9 cellular contexts compared by ENCODE assay signal in the genomic region with DNA sequence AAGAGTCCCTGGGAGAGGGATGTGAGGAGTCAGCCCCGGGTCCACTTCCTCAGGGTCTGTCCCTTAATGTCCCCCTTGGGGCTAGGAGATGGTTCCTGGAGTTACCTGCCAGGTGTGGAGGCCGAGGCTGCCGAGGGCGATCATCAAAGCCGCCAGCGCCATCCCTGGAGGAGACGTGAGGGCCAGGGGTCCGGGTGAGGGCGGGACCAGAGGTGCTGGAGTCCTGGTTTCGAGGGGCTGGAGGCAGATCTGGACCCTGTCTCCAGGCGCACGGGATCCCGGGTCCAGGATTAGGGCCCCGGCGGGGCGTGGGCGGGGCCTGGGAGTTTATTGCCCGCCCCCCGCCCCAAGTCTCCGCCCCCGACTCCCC. TPM values are rescaled to one million over a fixed set of nuclear protein-coding genes. Genes with fewer than 3 reads are reported as not detected.
DNase-seq lines count a peak whose midpoint lies in the region; ATAC-seq and TF ChIP-seq lines count a peak whose summit lies in the region.
"Had no signal": no experiment of that assay in that cellular context is flagged by ENCODE, and none has a peak within 500 bp of the region (broad histone marks: within the 10 kb centered on the region; RNA-seq: fewer than 3 reads in every experiment).

A gene with protein sequence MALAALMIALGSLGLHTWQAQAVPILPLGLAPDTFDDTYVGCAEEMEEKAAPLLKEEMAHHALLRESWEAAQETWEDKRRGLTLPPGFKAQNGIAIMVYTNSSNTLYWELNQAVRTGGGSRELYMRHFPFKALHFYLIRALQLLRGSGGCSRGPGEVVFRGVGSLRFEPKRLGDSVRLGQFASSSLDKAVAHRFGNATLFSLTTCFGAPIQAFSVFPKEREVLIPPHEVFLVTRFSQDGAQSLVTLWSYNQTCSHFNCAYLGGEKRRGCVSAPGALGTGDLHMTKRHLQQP (minus strand): TSS at position 292 of the 370 bp plus-strand sequence. CDS start 130 bp downstream, at position 162.

- POLR2A ChIA-PET in OCI-LY7 (lab: Charles Lee), result no interaction called here

- no peak within 1 kb of the TSS for H3K27ac ChIP-seq in colonic mucosa
- H3K27ac ChIP-seq in muscle layer of colon (ENCODE audit: low read depth, low read length), result no peak within 1 kb of the TSS
- H3K27ac ChIP-seq in uterus, result peak within 1 kb of the TSS; percentile 65 to 74
- H3K27ac ChIP-seq in OCI-LY7 (ENCODE audit: low read depth, low read length, poor library complexity, severe bottlenecking), result no peak within 1 kb of the TSS

- intact Hi-C loops in Right ventricle myocardium inferior (cut with DNase I) (loop anchor here (5.0 kb wide), 1 partner anchor 41 kb away; no protein-coding TSS in a partner anchor), Right ventricle myocardium superior (cut with DNase I) (no loop called here), colonic mucosa (cut with DNase I) (no loop called here), uterus (cut with DNase I; ENCODE audit: low total_unique reads) (no loop called here), OCI-LY7 (cut with micrococcal nuclease; ENCODE audit: unreplicated experiment) (no loop called here)

- H3K4me3 ChIP-seq in colonic mucosa, result peak within 1 kb of the TSS; percentile 41
- H3K4me3 ChIP-seq in muscle layer of colon (ENCODE audit: low read depth in 1 of 2, low read length in 2 of 2), result peak within 1 kb of the TSS; percentile 31 to 70
- H3K4me3 ChIP-seq in uterus, result peak within 1 kb of the TSS; percentile 37 to 41
- no peak within 1 kb of the TSS for H3K4me3 ChIP-seq in OCI-LY7 (ENCODE audit: low read depth, low read length, poor library complexity, severe bottlenecking)

- no peaks in the 10 kb centered on the region for H3K9me3 ChIP-seq in colonic mucosa
- no peaks in the 10 kb centered on the region for H3K9me3 ChIP-seq in muscle layer of colon (ENCODE audit: low read length)
- no peaks in the 10 kb centered on the region for H3K9me3 ChIP-seq in uterus
- no peaks in the 10 kb centered on the region for H3K9me3 ChIP-seq in OCI-LY7 (ENCODE audit: low read length)

- BruUV-seq in OCI-LY7 (replicated peaks; lab: Mats Ljungman, UMichigan), result no TSS peak

- H3K4me2 ChIP-seq in OCI-LY7 (ENCODE audit: low read length), result no peak within 1 kb of the TSS

- CTCF ChIA-PET in OCI-LY7 (lab: Charles Lee; ENCODE audit: unreplicated experiment), result no interaction called here

- no peak within 1 kb of the TSS for H2AFZ ChIP-seq in OCI-LY7 (ENCODE audit: low read length)

- H3K4me1 ChIP-seq in colonic mucosa (no peaks in the 10 kb centered on the region), muscle layer of colon (ENCODE audit: insufficient read depth, low read length) (peaks cover 9% of the 10 kb centered on the region), uterus (no peaks in the 10 kb centered on the region), OCI-LY7 (ENCODE audit: insufficient read depth, low read length, poor library complexity, severe bottlenecking) (no peaks in the 10 kb centered on the region)

- H3K9ac ChIP-seq in colonic mucosa (ENCODE audit: low read depth in 2 of 2, low read length in 2 of 2), result peak within 1 kb of the TSS in 1 of 2 donors; percentile 34
- peak within 1 kb of the TSS; percentile 33 for H3K9ac ChIP-seq in muscle layer of colon (ENCODE audit: low read length)

- H3K36me3 ChIP-seq in colonic mucosa, result no peaks in the 10 kb centered on the region
- no peaks in the 10 kb centered on the region for H3K36me3 ChIP-seq in muscle layer of colon (ENCODE audit: insufficient read depth, low read length)
- H3K36me3 ChIP-seq in uterus, result no peaks in the 10 kb centered on the region
- H3K36me3 ChIP-seq in OCI-LY7 (ENCODE audit: insufficient read depth, low read length), result no peaks in the 10 kb centered on the region

- no peaks in the 10 kb centered on the region for H3K9me2 ChIP-seq in OCI-LY7 (ENCODE audit: insufficient read depth, low read length)

- no peak for TF ChIP-seq POLR2A in uterus (IDR thresholded peaks at IDR 0.05)

- ATAC-seq in Right ventricle myocardium inferior, result no peak
- ATAC-seq in Right ventricle myocardium superior (ENCODE audit: poor library complexity), result no peak

- DNase-seq in Right ventricle myocardium inferior (ENCODE audit: missing footprints), result peak; percentile 64
- no peak for DNase-seq in Right ventricle myocardium superior
- no peak for DNase-seq in colonic mucosa
- no peak for DNase-seq in uterus
- no peak for DNase-seq in OCI-LY7 (ENCODE audit: low spot score)
- no peak for DNase-seq in amniotic stem cell (lab: John Stamatoyannopoulos, UW)
- no peak for DNase-seq in SKM-1 treated with dmso at 0.1 percent for 144 hours (lab: John Stamatoyannopoulos, UW; ENCODE audit: unreplicated experiment)

- H4K20me1 ChIP-seq in OCI-LY7 (ENCODE audit: insufficient read depth, low read length), result no peaks in the 10 kb centered on the region

- H3K27me3 ChIP-seq in colonic mucosa (peaks cover 16% of the 10 kb centered on the region), muscle layer of colon (ENCODE audit: control insufficient read depth in 1 of 2, insufficient read depth in 2 of 2, low read length in 2 of 2) (peaks cover 0 to 24% of the 10 kb centered on the region in 2 donors), uterus (no peaks in the 10 kb centered on the region)

- TF ChIP-seq CTCF in colonic mucosa (IDR thresholded peaks at IDR 0.05), result no peak
- TF ChIP-seq CTCF in uterus (IDR thresholded peaks at IDR 0.05), result no peak
- TF ChIP-seq CTCF in OCI-LY7 (conservative IDR thresholded peaks at IDR 0.05; ENCODE audit: low read length), result no peak

- no peaks in the 10 kb centered on the region for H3K79me2 ChIP-seq in OCI-LY7 (ENCODE audit: insufficient read depth, low read depth, low read length)

RNA-seq across cellular contexts. Expression of the gene that starts here (rescaled TPM):
- total RNA-seq in Right ventricle myocardium inferior (2.5 TPM), Right ventricle myocardium superior (4.7 TPM), colonic mucosa (not detected), uterus (1 to 10 TPM in 2 of 4 donors, under 1 TPM in 1, not detected in 1; 0.69 to 2.4 (median 1.7) TPM), OCI-LY7 (2022) (not detected in 2 replicates)
- not detected in 2 replicates for total RNA-seq in OCI-LY7 (2014; rRNA removed; shearing (Covaris generic))
- total RNA-seq: RPMI7951 had no signal

Comparison
In these comparisons a context has a peak if more than half of its experiments do, and no peak if none do; other contexts are left out.
1. H3K27ac ChIP-seq: peak in uterus (2 of 2); none in colonic mucosa (single experiment), muscle layer of colon (single experiment) and OCI-LY7 (single experiment).